Comparison of ENCODE assay signal across 16 cellular contexts in the genomic region with DNA sequence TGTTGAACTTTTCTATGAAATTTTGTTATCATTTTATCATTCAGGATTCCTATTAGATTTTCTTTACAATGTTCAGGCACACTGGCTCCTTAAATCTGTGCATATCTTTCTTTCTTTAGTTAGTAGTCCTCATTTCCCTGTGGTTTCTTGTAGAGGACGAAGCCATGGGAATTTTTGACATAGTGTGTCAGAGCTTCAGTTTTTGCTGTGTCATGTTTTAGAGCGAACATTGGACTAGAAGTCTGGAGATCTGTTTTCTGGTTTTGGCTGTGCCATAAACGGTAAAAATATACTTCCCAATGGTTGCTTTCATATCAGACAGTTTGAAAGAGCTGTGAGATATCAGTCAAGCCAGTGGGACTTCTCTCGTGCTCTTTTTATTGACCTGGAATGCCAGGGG.
DNase-seq lines count a peak whose midpoint lies in the region; ATAC-seq, FAIRE-seq and TF ChIP-seq lines count a peak whose summit lies in the region.
"Had no signal": no experiment of that assay in that cellular context is flagged by ENCODE, and none has a peak within 500 bp of the region (broad histone marks: within the 10 kb centered on the region; RNA-seq: fewer than 3 reads in every experiment).

No MANE protein-coding gene starts in this region.

- no peak for ATAC-seq in PC-3
- no peak for ATAC-seq in activated T-cell treated with anti-CD3 and anti-CD28 coated beads, Interleukin-2, amount 50 U/mL, for 4 hours
- no peak for ATAC-seq in activated naive CD4-positive, alpha-beta T cell treated with anti-CD3 and anti-CD28 coated beads, Interleukin-2, amount 50 U/mL, for 72 hours
- ATAC-seq: Panc1 had no signal

- H3K27ac ChIP-seq in PC-3 (ENCODE audit: low read length) = no peak overlapping the region
- H3K27ac ChIP-seq in keratinocyte (ENCODE audit: control insufficient read depth, insufficient read depth, low read length) = peak overlapping the region; percentile 95
- H3K27ac ChIP-seq: SJSA1 had no signal

- H3K4me1 ChIP-seq in PC-3 (ENCODE audit: insufficient read depth, low read length) (peaks cover 4% of the 10 kb centered on the region; the same call in 1 of the 2 replicates), keratinocyte (ENCODE audit: control insufficient read depth, extremely low read depth, insufficient read depth, low read length) (peaks cover 26% of the 10 kb centered on the region)
- H3K4me1 ChIP-seq: HAP-1, SJSA1 had no signal

- 0 out of 2 replicates have a peak, but pooled peaks cover 3% of the 10 kb centered on the region for H3K9me3 ChIP-seq in PC-3 (ENCODE audit: low read length)
- no peaks in the 10 kb centered on the region for H3K9me3 ChIP-seq in keratinocyte (ENCODE audit: control insufficient read depth, low read depth, low read length)
- H3K9me3 ChIP-seq: SJSA1 had no signal

- no peaks in the 10 kb centered on the region for H3K27me3 ChIP-seq in PC-3 (ENCODE audit: low read length)
- no peaks in the 10 kb centered on the region for H3K27me3 ChIP-seq in keratinocyte (ENCODE audit: control insufficient read depth, extremely low read depth, insufficient read depth, low read length)

- TF ChIP-seq CTCF in PC-3 (conservative IDR thresholded peaks at IDR 0.05; ENCODE audit: low read depth, low read length) (no peak), keratinocyte (optimal IDR thresholded peaks at IDR 0.05 in 1 of 3, IDR thresholded peaks at IDR 0.05 in 1 of 3, conservative IDR thresholded peaks at IDR 0.05 in 1 of 3; ENCODE audit: extremely low read depth in 1 of 3, insufficient read depth in 2 of 3, low read length in 3 of 3) (no peak)

- H3K4me3 Mint-ChIP-seq in activated T-cell treated with anti-CD3 and anti-CD28 coated beads, Interleukin-2, amount 50 U/mL, for 4 hours = no peak overlapping the region
- H3K4me3 Mint-ChIP-seq: B cell had no signal

- no peak overlapping the region for H3K4me3 ChIP-seq in PC-3 (ENCODE audit: low read length)
- H3K4me3 ChIP-seq in keratinocyte (ENCODE audit: control insufficient read depth in 2 of 3, extremely low read depth in 1 of 3, insufficient read depth in 2 of 3, low read depth in 1 of 3, low read length in 3 of 3) = peak overlapping the region; percentile 5 to 15 (median 5)
- H3K4me3 ChIP-seq: HAP-1, SJSA1 had no signal

- H3K9me3 Mint-ChIP-seq in activated T-cell treated with anti-CD3 and anti-CD28 coated beads, Interleukin-2, amount 50 U/mL, for 4 hours = peaks cover 20% of the 10 kb centered on the region
- H3K9me3 Mint-ChIP-seq in activated naive CD4-positive, alpha-beta T cell treated with anti-CD3 and anti-CD28 coated beads, Interleukin-2, amount 50 U/mL, for 72 hours = peaks cover 16 to 18% of the 10 kb centered on the region in 2 donors

- FAIRE-seq in keratinocyte (lab: Jason Lieb, UNC) = peak; percentile 71

- no peaks in the 10 kb centered on the region for H3K79me2 ChIP-seq in PC-3 (ENCODE audit: low read length)
- H3K79me2 ChIP-seq in keratinocyte (ENCODE audit: control insufficient read depth, insufficient read depth, low read length) = peaks cover 20% of the 10 kb centered on the region

- H3K4me1 Mint-ChIP-seq in activated T-cell treated with anti-CD3 and anti-CD28 coated beads, Interleukin-2, amount 50 U/mL, for 4 hours (ENCODE audit: low read depth) = no peaks in the 10 kb centered on the region
- H3K4me1 Mint-ChIP-seq: B cell had no signal

- CTCF ChIA-PET in PC-3 (lab: Charles Lee) = no interaction called here

- H3F3A ChIP-seq in PC-3 (ENCODE audit: low read length, unreplicated experiment) = no peaks in the 10 kb centered on the region

- H3K36me3 ChIP-seq in PC-3 (ENCODE audit: low read depth, low read length) (no peaks in the 10 kb centered on the region), keratinocyte (ENCODE audit: control insufficient read depth in 2 of 2, extremely low read depth in 1 of 2, insufficient read depth in 2 of 2, low read length in 2 of 2) (no peaks in the 10 kb centered on the region)
- H3K36me3 ChIP-seq: HAP-1, SJSA1 had no signal

- H3K9me1 ChIP-seq in keratinocyte (ENCODE audit: control insufficient read depth, extremely low read depth, insufficient read depth, low read length) = no peaks in the 10 kb centered on the region

- H3K4me2 ChIP-seq in PC-3 (ENCODE audit: low read length) (no peak overlapping the region), keratinocyte (ENCODE audit: control insufficient read depth, extremely low read depth, insufficient read depth, low read depth, low read length) (peak overlapping the region; percentile 97)

- H3K27me3 Mint-ChIP-seq in activated T-cell treated with anti-CD3 and anti-CD28 coated beads, Interleukin-2, amount 50 U/mL, for 4 hours (ENCODE audit: low read depth) = peaks cover 29% of the 10 kb centered on the region

- H4K20me1 ChIP-seq in PC-3 (ENCODE audit: low read length) = no peaks in the 10 kb centered on the region
- H4K20me1 ChIP-seq in keratinocyte (ENCODE audit: control insufficient read depth, extremely low read depth, insufficient read depth, low read length) = no peaks in the 10 kb centered on the region

- H3K9ac ChIP-seq in PC-3 (ENCODE audit: low read length) (no peak overlapping the region), keratinocyte (ENCODE audit: control insufficient read depth, extremely low read depth, insufficient read depth, low read length) (peak overlapping the region; percentile 56)

- dilution Hi-C loops in keratinocyte (cut with MboI; ENCODE audit: extremely low pct_ligation_motif_present, low sequenced_read_pairs) = no loop called here

- intact Hi-C loops in PC-3 (cut with micrococcal nuclease) = no loop called here

- POLR2A ChIA-PET in PC-3 (lab: Charles Lee; ENCODE audit: unreplicated experiment) = no interaction called here

- DNase-seq in H4 (ENCODE audit: low spot score) (peak; percentile 23), PC-3 (no peak), keratinocyte (ENCODE audit: low read depth, low spot score) (no peak), LoVo (ENCODE audit: low spot score) (no peak), NCI-H2081 treated with DMSO at 0.1 percent for 48 hours (lab: John Stamatoyannopoulos, UW) (no peak)
- DNase-seq in activated T-cell treated with anti-CD3 and anti-CD28 coated beads, Interleukin-2, amount 50 U/mL, for 4 hours = no peak
- DNase-seq in activated naive CD4-positive, alpha-beta T cell treated with anti-CD3 and anti-CD28 coated beads, Interleukin-2, amount 50 U/mL, for 72 hours (ENCODE audit: low spot score in 2 of 2) = no peak
- DNase-seq: DMS79 treated with DMSO at 0.1 percent for 48 hours, MV-4-11, NCI-H1694 treated with DMSO at 0.1 percent for 48 hours, NCI-H345, NCI-H526 had no signal

- peak overlapping the region; percentile 28; the same call in 1 of the 2 replicates for H2AFZ ChIP-seq in PC-3 (ENCODE audit: low read length)
- H2AFZ ChIP-seq in keratinocyte (ENCODE audit: control insufficient read depth, low read length) = peak overlapping the region; percentile 0

- no peaks in the 10 kb centered on the region for H3K9me2 ChIP-seq in PC-3 (replicated peaks; ENCODE audit: low read length)

- H3K36me3 Mint-ChIP-seq in activated T-cell treated with anti-CD3 and anti-CD28 coated beads, Interleukin-2, amount 50 U/mL, for 4 hours (ENCODE audit: insufficient read depth) = peaks cover 2% of the 10 kb centered on the region
- peaks cover 16 to 25% of the 10 kb centered on the region in 2 donors for H3K36me3 Mint-ChIP-seq in activated naive CD4-positive, alpha-beta T cell treated with anti-CD3 and anti-CD28 coated beads, Interleukin-2, amount 50 U/mL, for 72 hours

- H3K27ac Mint-ChIP-seq in activated naive CD4-positive, alpha-beta T cell treated with anti-CD3 and anti-CD28 coated beads, Interleukin-2, amount 50 U/mL, for 72 hours = no peak overlapping the region
- H3K27ac Mint-ChIP-seq: B cell had no signal

- no TSS peak for BruUV-seq in PC-3 (replicated peaks; lab: Mats Ljungman, UMichigan)
